22 cellular contexts compared by ENCODE assay signal in genomic region chr2:41846962-41847361, GRCh38.
A peak's percentile ranks its signal among the peaks of the same experiment; 100 is the strongest.
DNase-seq lines count a peak whose midpoint lies in the region; ATAC-seq and TF ChIP-seq lines count a peak whose summit lies in the region.
"Had no signal": no experiment of that assay in that cellular context is flagged by ENCODE, and none has a peak within 500 bp of the region (broad histone marks: within the 10 kb centered on the region; RNA-seq: fewer than 3 reads in every experiment).

No MANE protein-coding gene starts in this region.

- no peak for DNase-seq in breast epithelium (ENCODE audit: low spot score in 2 of 2)
- no peak for DNase-seq in mammary epithelial cell
- DNase-seq in endodermal cell = no peak
- DNase-seq in right lobe of liver = no peak
- DNase-seq in GOT3 (lab: John Stamatoyannopoulos, UW) = no peak
- DNase-seq in DMS153 (lab: John Stamatoyannopoulos, UW) = no peak
- DNase-seq: ACHN; AML-193; BE2C; CD4-positive, alpha-beta T cell; CD8-positive, alpha-beta memory T cell; DMS 273 treated with DMSO at 0.1 percent for 48 hours; DMS53; DMS79 treated with DMSO at 0.1 percent for 48 hours; GF-D8; H7; HCEC 1CT had no signal

- CTCF ChIA-PET in mammary epithelial cell (lab: Charles Lee; ENCODE audit: low non-redundant PET) = no interaction called here

- H3K27me3 ChIP-seq in breast epithelium (no peaks in the 10 kb centered on the region), mammary epithelial cell (ENCODE audit: insufficient read depth, low read length) (no peaks in the 10 kb centered on the region), endodermal cell (ENCODE audit: control insufficient read depth, insufficient read depth, low read length, poor library complexity, severe bottlenecking) (peaks cover 92% of the 10 kb centered on the region), right lobe of liver (no peaks in the 10 kb centered on the region), subcutaneous abdominal adipose tissue (ENCODE audit: control insufficient read depth in 5 of 5, insufficient read depth in 4 of 5, low read length in 5 of 5) (peaks cover 0 to 2% (median 0%) of the 10 kb centered on the region in 5 donors)
- H3K27me3 ChIP-seq: BLaER1 treated with 17β-estradiol and CSF1 and Interleukin-3, amounts not matched to agents 10 nM and 100 nM had no signal

- H3K4me3 ChIP-seq in breast epithelium = no peak overlapping the region
- no peak overlapping the region for H3K4me3 ChIP-seq in mammary epithelial cell (replicated peaks in 1 of 3; ENCODE audit: insufficient read depth in 1 of 3, low read depth in 2 of 3, low read length in 3 of 3)
- no peak overlapping the region for H3K4me3 ChIP-seq in endodermal cell (ENCODE audit: low read length)
- H3K4me3 ChIP-seq in right lobe of liver = no peak overlapping the region
- no peak overlapping the region for H3K4me3 ChIP-seq in subcutaneous abdominal adipose tissue (ENCODE audit: low read depth in 1 of 5, low read length in 5 of 5)
- H3K4me3 ChIP-seq: BLaER1 treated with 17β-estradiol and CSF1 and Interleukin-3, amounts not matched to agents 10 nM and 100 nM had no signal

- dilution Hi-C loops in mammary epithelial cell (cut with HindIII; ENCODE audit: low sequenced_read_pairs) = no loop called here

- TF ChIP-seq POLR2A in breast epithelium (IDR thresholded peaks at IDR 0.05) = no peak
- no peak for TF ChIP-seq POLR2A in right lobe of liver (IDR thresholded peaks at IDR 0.05)

- no peaks in the 10 kb centered on the region for H4K20me1 ChIP-seq in mammary epithelial cell (ENCODE audit: insufficient read depth, low read length)
- H4K20me1 ChIP-seq: BLaER1 treated with 17β-estradiol and CSF1 and Interleukin-3, amounts not matched to agents 10 nM and 100 nM had no signal

- H3K27me3 Mint-ChIP-seq in endodermal cell (ENCODE audit: insufficient read depth) = peaks cover 90% of the 10 kb centered on the region

- no peaks in the 10 kb centered on the region for H3K36me3 Mint-ChIP-seq in endodermal cell (ENCODE audit: low read depth)
- H3K36me3 Mint-ChIP-seq: CD14-positive monocyte had no signal

- H3K79me2 ChIP-seq in mammary epithelial cell (ENCODE audit: insufficient read depth, low read length) = no peaks in the 10 kb centered on the region

- no peak overlapping the region for H3K4me3 Mint-ChIP-seq in endodermal cell
- H3K4me3 Mint-ChIP-seq: CD4-positive, alpha-beta T cell had no signal

- H3K27ac Mint-ChIP-seq in endodermal cell = no peak overlapping the region
- H3K27ac Mint-ChIP-seq: CD4-positive, alpha-beta T cell; CD8-positive, alpha-beta memory T cell had no signal

- H2AFZ ChIP-seq in mammary epithelial cell (ENCODE audit: low read depth, low read length) = no peak overlapping the region

- ATAC-seq in right lobe of liver (no peak), HG02610 (IDR thresholded peaks at IDR 0.05; ENCODE audit: unreplicated experiment) (no peak)

- H3K36me3 ChIP-seq in breast epithelium (no peaks in the 10 kb centered on the region), mammary epithelial cell (ENCODE audit: insufficient read depth, low read length) (no peaks in the 10 kb centered on the region), endodermal cell (ENCODE audit: control insufficient read depth, insufficient read depth, low read length) (no peaks in the 10 kb centered on the region), right lobe of liver (no peaks in the 10 kb centered on the region), subcutaneous abdominal adipose tissue (ENCODE audit: control insufficient read depth in 5 of 5, insufficient read depth in 5 of 5, low read length in 5 of 5) (no peaks in the 10 kb centered on the region)
- H3K36me3 ChIP-seq: BE2C; BLaER1 treated with 17β-estradiol and CSF1 and Interleukin-3, amounts not matched to agents 10 nM and 100 nM had no signal

- H3K9me3 Mint-ChIP-seq in endodermal cell = no peaks in the 10 kb centered on the region
- H3K9me3 Mint-ChIP-seq: CD14-positive monocyte; CD4-positive, alpha-beta T cell; CD8-positive, alpha-beta memory T cell had no signal

- TF ChIP-seq CTCF in breast epithelium (IDR thresholded peaks at IDR 0.05) = no peak
- TF ChIP-seq CTCF in mammary epithelial cell (conservative IDR thresholded peaks at IDR 0.05 in 1 of 2, IDR thresholded peaks at IDR 0.05 in 1 of 2; ENCODE audit: extremely low read depth in 1 of 2, insufficient read depth in 1 of 2, low read depth in 1 of 2, low read length in 2 of 2) = no peak
- TF ChIP-seq CTCF in endodermal cell (conservative IDR thresholded peaks at IDR 0.05) = peak; percentile 35
- no peak for TF ChIP-seq CTCF in right lobe of liver (IDR thresholded peaks at IDR 0.05)

- BruUV-seq in mammary epithelial cell (replicated peaks; lab: Mats Ljungman, UMichigan) = no TSS peak

- H3K4me2 ChIP-seq in mammary epithelial cell (ENCODE audit: insufficient read depth, low read depth, low read length) = no peak overlapping the region
- H3K4me2 ChIP-seq: BLaER1 treated with 17β-estradiol and CSF1 and Interleukin-3, amounts not matched to agents 10 nM and 100 nM had no signal

- no peaks in the 10 kb centered on the region for H3K4me1 ChIP-seq in breast epithelium
- H3K4me1 ChIP-seq in mammary epithelial cell (ENCODE audit: insufficient read depth, low read length) = no peaks in the 10 kb centered on the region
- H3K4me1 ChIP-seq in endodermal cell (ENCODE audit: control insufficient read depth, insufficient read depth, low read length) = no peaks in the 10 kb centered on the region
- H3K4me1 ChIP-seq in right lobe of liver = peaks cover 0 to 27% (median 7%) of the 10 kb centered on the region in 4 donors
- peaks cover 2 to 41% (median 29%) of the 10 kb centered on the region in 5 donors for H3K4me1 ChIP-seq in subcutaneous abdominal adipose tissue (ENCODE audit: control insufficient read depth in 5 of 5, insufficient read depth in 5 of 5, low read length in 5 of 5)
- H3K4me1 ChIP-seq: BE2C; BLaER1 treated with 17β-estradiol and CSF1 and Interleukin-3, amounts not matched to agents 10 nM and 100 nM had no signal

- no peaks in the 10 kb centered on the region for H3K4me1 Mint-ChIP-seq in endodermal cell
- H3K4me1 Mint-ChIP-seq: CD14-positive monocyte; CD8-positive, alpha-beta memory T cell had no signal

- H3K9ac ChIP-seq in mammary epithelial cell (ENCODE audit: insufficient read depth, low read length) = no peak overlapping the region
- H3K9ac ChIP-seq in endodermal cell (ENCODE audit: extremely low read depth, low read length, poor library complexity, severe bottlenecking) = no peak overlapping the region
- H3K9ac ChIP-seq in subcutaneous abdominal adipose tissue (ENCODE audit: low read length in 5 of 5) = peak overlapping the region in 1 of 5 donors; percentile 14
- H3K9ac ChIP-seq: BLaER1 treated with 17β-estradiol and CSF1 and Interleukin-3, amounts not matched to agents 10 nM and 100 nM had no signal

- in situ Hi-C loops in mammary epithelial cell (cut with MboI; ENCODE audit: low sequenced_read_pairs in 2 of 2) = no loop called here

- intact Hi-C loops in breast epithelium (cut with DNase I; ENCODE audit: low total_unique reads) (no loop called here), mammary epithelial cell (cut with micrococcal nuclease) (no loop called here), right lobe of liver (cut with DNase I) (no loop called here)

- 0% methylated on average over 1 of the region's 1 CpG for WGBS in mammary epithelial cell (ENCODE audit: low coverage, missing lambda C conversion rate)
- WGBS in endodermal cell (ENCODE audit: insufficient coverage in 1 of 2, insufficient read length in 1 of 2), 2 experiments = no CpG with 5 or more reads among the region's 1 CpG
- 15% methylated on average over 1 of the region's 1 CpG for WGBS in right lobe of liver (ENCODE audit: insufficient coverage, low coverage, low lambda C conversion rate, missing lambda C conversion rate)

- H3K27ac ChIP-seq in breast epithelium (peak overlapping the region; percentile 26 to 86), mammary epithelial cell (ENCODE audit: insufficient read depth, low read depth, low read length) (no peak overlapping the region), endodermal cell (ENCODE audit: low read depth, low read length) (no peak overlapping the region), right lobe of liver (peak overlapping the region in 2 of 3 donors; percentile 80 to 95), subcutaneous abdominal adipose tissue (ENCODE audit: low read depth, low read length) (peak overlapping the region; percentile 72)
- H3K27ac ChIP-seq: 22Rv1; BLaER1 treated with 17β-estradiol and CSF1 and Interleukin-3, amounts not matched to agents 10 nM and 100 nM had no signal

- H3K9me3 ChIP-seq in breast epithelium (no peaks in the 10 kb centered on the region), mammary epithelial cell (replicated peaks; ENCODE audit: insufficient read depth, low read length) (no peaks in the 10 kb centered on the region), endodermal cell (ENCODE audit: control insufficient read depth, low read length) (no peaks in the 10 kb centered on the region), right lobe of liver (no peaks in the 10 kb centered on the region), subcutaneous abdominal adipose tissue (ENCODE audit: control insufficient read depth in 5 of 5, low read length in 5 of 5) (no peaks in the 10 kb centered on the region)
- H3K9me3 ChIP-seq: BE2C; BLaER1 treated with 17β-estradiol and CSF1 and Interleukin-3, amounts not matched to agents 10 nM and 100 nM had no signal

Comparison
In these comparisons a context has a peak if more than half of its experiments do, and no peak if none do; other contexts are left out.
1. H3K27ac ChIP-seq: peak in breast epithelium (2 of 2), right lobe of liver (2 of 3) and subcutaneous abdominal adipose tissue (single experiment); none in mammary epithelial cell (single experiment) and endodermal cell (single experiment).